ENCODE assay signal across 1 cellular context in the genomic region with DNA sequence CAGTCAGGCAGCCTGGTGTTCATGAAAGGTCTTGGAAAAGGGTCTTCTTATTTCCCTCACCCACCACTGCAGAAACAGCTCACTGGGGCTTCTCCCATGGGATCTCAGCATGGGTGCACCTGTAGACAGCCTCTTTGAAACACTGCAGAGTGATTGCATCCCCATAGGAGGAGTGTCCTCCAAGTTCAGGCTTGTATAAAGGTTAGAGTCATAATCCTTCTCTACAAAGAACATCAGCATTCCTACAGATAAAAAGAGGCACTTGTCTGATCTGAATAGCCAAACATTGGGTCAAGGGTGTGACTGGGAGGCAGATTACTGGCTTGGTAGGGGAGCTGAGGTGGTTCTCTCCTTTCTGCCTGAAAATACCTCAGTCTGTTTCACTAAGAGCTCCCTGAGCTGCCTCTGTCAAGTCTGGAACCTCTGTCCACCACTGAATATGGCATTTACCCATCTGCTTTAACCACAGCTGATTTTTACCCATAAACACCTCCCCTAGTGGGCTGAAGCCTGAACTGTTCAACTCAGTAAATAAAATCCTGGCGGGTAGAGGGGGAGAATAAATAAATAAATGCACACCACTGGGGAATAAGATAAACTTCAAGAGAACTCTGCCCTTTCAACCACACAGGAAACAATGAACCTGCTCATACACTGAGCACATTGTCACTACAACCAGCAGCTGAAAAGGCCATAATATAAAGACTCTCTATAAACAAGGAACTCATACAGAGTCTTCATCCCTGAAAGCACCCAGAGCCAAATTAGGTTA.
TF ChIP-seq lines count a peak whose summit lies in the region.

No MANE protein-coding gene starts in this region.

TF ChIP-seq in HCT116, 20 proteins besides CTCF, POLR2A, EP300 and RAD21 (continued from another document):
- TF ChIP-seq, protein P1, sequence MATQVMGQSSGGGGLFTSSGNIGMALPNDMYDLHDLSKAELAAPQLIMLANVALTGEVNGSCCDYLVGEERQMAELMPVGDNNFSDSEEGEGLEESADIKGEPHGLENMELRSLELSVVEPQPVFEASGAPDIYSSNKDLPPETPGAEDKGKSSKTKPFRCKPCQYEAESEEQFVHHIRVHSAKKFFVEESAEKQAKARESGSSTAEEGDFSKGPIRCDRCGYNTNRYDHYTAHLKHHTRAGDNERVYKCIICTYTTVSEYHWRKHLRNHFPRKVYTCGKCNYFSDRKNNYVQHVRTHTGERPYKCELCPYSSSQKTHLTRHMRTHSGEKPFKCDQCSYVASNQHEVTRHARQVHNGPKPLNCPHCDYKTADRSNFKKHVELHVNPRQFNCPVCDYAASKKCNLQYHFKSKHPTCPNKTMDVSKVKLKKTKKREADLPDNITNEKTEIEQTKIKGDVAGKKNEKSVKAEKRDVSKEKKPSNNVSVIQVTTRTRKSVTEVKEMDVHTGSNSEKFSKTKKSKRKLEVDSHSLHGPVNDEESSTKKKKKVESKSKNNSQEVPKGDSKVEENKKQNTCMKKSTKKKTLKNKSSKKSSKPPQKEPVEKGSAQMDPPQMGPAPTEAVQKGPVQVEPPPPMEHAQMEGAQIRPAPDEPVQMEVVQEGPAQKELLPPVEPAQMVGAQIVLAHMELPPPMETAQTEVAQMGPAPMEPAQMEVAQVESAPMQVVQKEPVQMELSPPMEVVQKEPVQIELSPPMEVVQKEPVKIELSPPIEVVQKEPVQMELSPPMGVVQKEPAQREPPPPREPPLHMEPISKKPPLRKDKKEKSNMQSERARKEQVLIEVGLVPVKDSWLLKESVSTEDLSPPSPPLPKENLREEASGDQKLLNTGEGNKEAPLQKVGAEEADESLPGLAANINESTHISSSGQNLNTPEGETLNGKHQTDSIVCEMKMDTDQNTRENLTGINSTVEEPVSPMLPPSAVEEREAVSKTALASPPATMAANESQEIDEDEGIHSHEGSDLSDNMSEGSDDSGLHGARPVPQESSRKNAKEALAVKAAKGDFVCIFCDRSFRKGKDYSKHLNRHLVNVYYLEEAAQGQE (IDR thresholded peaks at IDR 0.05; ENCODE audit: low read depth), result no peak
- no peak for TF ChIP-seq MAX (IDR thresholded peaks at IDR 0.05)
- TF ChIP-seq, protein P2, sequence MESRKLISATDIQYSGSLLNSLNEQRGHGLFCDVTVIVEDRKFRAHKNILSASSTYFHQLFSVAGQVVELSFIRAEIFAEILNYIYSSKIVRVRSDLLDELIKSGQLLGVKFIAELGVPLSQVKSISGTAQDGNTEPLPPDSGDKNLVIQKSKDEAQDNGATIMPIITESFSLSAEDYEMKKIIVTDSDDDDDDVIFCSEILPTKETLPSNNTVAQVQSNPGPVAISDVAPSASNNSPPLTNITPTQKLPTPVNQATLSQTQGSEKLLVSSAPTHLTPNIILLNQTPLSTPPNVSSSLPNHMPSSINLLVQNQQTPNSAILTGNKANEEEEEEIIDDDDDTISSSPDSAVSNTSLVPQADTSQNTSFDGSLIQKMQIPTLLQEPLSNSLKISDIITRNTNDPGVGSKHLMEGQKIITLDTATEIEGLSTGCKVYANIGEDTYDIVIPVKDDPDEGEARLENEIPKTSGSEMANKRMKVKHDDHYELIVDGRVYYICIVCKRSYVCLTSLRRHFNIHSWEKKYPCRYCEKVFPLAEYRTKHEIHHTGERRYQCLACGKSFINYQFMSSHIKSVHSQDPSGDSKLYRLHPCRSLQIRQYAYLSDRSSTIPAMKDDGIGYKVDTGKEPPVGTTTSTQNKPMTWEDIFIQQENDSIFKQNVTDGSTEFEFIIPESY (IDR thresholded peaks at IDR 0.05; ENCODE audit: extremely low read depth, insufficient replicate concordance, low read length), result no peak
- TF ChIP-seq POLR2AphosphoS5 (IDR thresholded peaks at IDR 0.05; ENCODE audit: low read depth, low read length), result no peak
- TF ChIP-seq FOSL1 (IDR thresholded peaks at IDR 0.05; ENCODE audit: low read depth), result no peak
- TF ChIP-seq ELF1 (IDR thresholded peaks at IDR 0.05; ENCODE audit: borderline replicate concordance, low read depth), result no peak
- no peak for TF ChIP-seq ZFX (IDR thresholded peaks at IDR 0.05)
